1 cellular context compared by ENCODE assay signal in the genomic region with DNA sequence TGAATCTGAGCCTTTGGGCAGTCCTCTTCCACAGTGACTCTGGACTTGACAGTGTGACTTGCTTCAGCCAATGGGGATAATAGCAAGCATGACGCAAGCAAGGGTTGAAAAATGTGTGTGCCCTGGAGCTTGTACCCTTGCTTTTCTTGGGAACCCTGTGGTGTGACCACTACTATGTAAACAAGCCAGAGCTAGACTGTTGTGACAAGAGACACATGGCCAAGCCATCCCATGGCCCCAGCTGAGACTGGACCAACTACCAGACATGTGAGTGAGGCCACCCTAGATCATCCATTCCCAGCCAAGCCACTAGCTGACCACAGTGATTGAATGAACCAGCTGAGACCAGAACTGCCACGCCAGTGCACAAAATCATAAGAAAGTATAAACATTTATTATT.
TF ChIP-seq lines count a peak whose summit lies in the region.

No MANE protein-coding gene starts in this region.

TF ChIP-seq in GM12878, 131 proteins besides CTCF, POLR2A, EP300 and RAD21:
- TF ChIP-seq MLLT1 (IDR thresholded peaks at IDR 0.05) (no peak), JUNB (IDR thresholded peaks at IDR 0.05) (no peak), RUNX3 (IDR thresholded peaks at IDR 0.05; ENCODE audit: low read length) (0 out of 2 replicates have a peak, but pooled peaks have one; percentile 14)
